ENCODE assay signal across 21 cellular contexts in the genomic region with DNA sequence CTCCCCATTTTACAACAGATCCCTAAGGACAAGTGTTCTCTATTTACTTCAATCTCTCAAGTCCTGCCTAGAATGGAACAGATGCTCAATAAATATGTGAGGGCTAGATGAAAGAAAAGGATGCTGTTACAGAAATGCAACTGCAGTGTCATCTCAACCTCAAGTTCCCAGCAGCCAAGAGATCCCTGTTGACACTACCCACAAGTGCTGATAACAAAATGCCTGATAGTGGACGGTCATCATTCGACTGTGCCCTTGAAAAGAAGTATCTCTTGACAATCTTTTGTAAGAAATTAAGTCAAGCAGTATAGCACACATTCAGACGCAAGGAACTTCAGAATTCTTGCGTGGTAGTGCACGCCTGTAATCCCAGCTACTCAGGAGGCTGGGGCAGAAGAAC.
"Had no signal": no experiment of that assay in that cellular context is flagged by ENCODE, and none has a peak within 500 bp of the region (broad histone marks: within the 10 kb centered on the region; RNA-seq: fewer than 3 reads in every experiment).

No MANE protein-coding gene starts in this region.

- ATAC-seq: activated naive CD4-positive, alpha-beta T cell treated with anti-CD3 and anti-CD28 coated beads, Interleukin-2, amount 50 U/mL, for 72 hours; activated T-helper 17 cell treated with anti-CD3 and anti-CD28 coated beads, Interleukin-2, amount 50 U/mL, for 72 hours; foreskin keratinocyte; left lung; lower lobe of right lung; right cardiac atrium had no signal

- DNase-seq: activated CD4-positive, alpha-beta memory T cell treated with anti-CD3 and anti-CD28 coated beads, Interleukin-2, amount 10 ng/mL, durations not matched to agents 7 days and 5 days; activated CD4-positive, alpha-beta T cell treated with anti-CD3 and anti-CD28 coated beads, Interleukin-2, amount 10 ng/mL, durations not matched to agents 7 days and 5 days; activated CD4-positive, CD25-positive, alpha-beta regulatory T cell treated with anti-CD3 and anti-CD28 coated beads, Interleukin-2, amount 50 U/mL, for 72 hours; activated CD8-positive, alpha-beta memory T cell treated with anti-CD3 and anti-CD28 coated beads, Interleukin-2, amount 50 U/mL, for 48 hours; activated T-cell treated with anti-CD3 and anti-CD28 coated beads, Interleukin-2, amount 50 U/mL, for 24 hours; anterior cingulate cortex; endodermal cell; foreskin keratinocyte; kidney glomerular epithelial cell; left lung; lower lobe of right lung; mesenchymal stem cell; posterior cingulate gyrus; right cardiac atrium; spleen; stimulated activated naive CD4-positive, alpha-beta T cell; T-helper 1 cell; tibial artery; WERI-Rb-1 had no signal
